15 cellular contexts compared by ENCODE assay signal in the genomic region with DNA sequence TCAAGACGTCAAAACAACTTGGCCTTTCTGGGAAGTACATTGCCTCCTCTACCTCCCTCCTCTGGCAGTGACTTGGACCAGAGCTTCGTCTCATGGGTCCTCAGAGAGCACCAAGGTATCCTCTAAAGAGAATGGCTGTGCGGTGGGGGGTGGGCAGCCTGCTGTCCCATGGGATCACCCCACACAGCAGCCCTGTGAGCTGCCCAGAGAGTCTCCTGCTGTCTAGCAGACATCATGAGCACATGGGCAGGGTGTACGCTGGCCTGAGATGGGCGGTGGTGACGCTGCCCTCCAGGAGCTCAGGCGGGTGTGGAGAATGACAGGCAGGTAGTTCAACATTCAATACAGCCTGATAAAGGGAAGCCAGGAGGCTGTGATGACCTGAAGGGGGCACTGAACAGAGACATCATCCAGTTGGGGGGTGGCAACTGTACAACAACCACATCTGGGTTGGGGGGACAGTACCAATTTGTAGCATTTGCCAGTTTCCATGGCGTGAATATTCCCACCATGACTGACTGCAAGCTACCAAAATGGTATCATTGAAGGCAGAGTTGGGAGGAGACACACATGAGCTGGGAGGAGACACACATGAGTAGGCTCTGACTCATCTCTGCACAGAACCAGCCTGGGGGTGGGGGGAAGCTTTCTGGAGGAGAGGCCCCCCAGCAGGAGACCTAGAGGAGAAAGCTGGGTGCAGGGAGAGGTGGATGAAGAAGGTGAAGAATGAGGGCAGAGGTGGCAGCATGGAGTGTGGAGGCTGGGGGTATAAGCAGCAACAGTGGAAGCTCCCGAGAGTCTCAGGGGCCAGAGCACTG. TPM values are rescaled to one million over a fixed set of nuclear protein-coding genes. Genes with fewer than 3 reads are reported as not detected.
"Had no signal": no experiment of that assay in that cellular context is flagged by ENCODE, and none has a peak within 500 bp of the region (broad histone marks: within the 10 kb centered on the region; RNA-seq: fewer than 3 reads in every experiment).

No MANE protein-coding gene starts in this region.

- DNase-seq: activated CD4-positive, alpha-beta memory T cell treated with anti-CD3 and anti-CD28 coated beads for 36 hours; activated CD4-positive, alpha-beta T cell treated with anti-CD3 and anti-CD28 coated beads for 1 hour; activated gamma-delta T cell; activated T-cell treated with anti-CD3 and anti-CD28 coated beads, Interleukin-2, amount 50 U/mL, for 4 hours; kidney glomerular epithelial cell; SK-N-SH; stimulated activated CD4-positive, alpha-beta T cell treated with anti-CD3 and anti-CD28 coated beads, Interleukin-2, amount 100 ng/mL, for 48 hours; stimulated activated naive CD4-positive, alpha-beta T cell; substantia nigra; T-cell; T-helper 9 cell; transverse colon had no signal

- H3K36me3 Mint-ChIP-seq: activated CD4-positive, alpha-beta memory T cell treated with anti-CD3 and anti-CD28 coated beads for 36 hours; T-cell had no signal

- H3K27ac ChIP-seq: esophagus muscularis mucosa, transverse colon had no signal

- H3K36me3 ChIP-seq: esophagus muscularis mucosa, transverse colon had no signal

- H3K4me3 ChIP-seq: esophagus muscularis mucosa, transverse colon had no signal

- ATAC-seq: activated naive CD4-positive, alpha-beta T cell treated with anti-CD3 and anti-CD28 coated beads, Interleukin-2, amount 50 U/mL, for 72 hours; activated T-cell treated with anti-CD3 and anti-CD28 coated beads, Interleukin-2, amount 50 U/mL, for 4 hours; T-cell had no signal

- H3K4me3 Mint-ChIP-seq: activated CD4-positive, alpha-beta memory T cell treated with anti-CD3 and anti-CD28 coated beads for 36 hours; activated T-cell treated with anti-CD3 and anti-CD28 coated beads, Interleukin-2, amount 50 U/mL, for 4 hours; T-cell had no signal

- H3K4me2 ChIP-seq: SK-N-SH had no signal

- H3K4me1 ChIP-seq: transverse colon had no signal

- H3K9ac ChIP-seq: SK-N-SH had no signal

- H3K4me1 Mint-ChIP-seq: T-cell had no signal

- H3K9me3 ChIP-seq: transverse colon had no signal

- H3K27ac Mint-ChIP-seq: activated CD4-positive, alpha-beta memory T cell treated with anti-CD3 and anti-CD28 coated beads for 36 hours; activated naive CD4-positive, alpha-beta T cell treated with anti-CD3 and anti-CD28 coated beads, Interleukin-2, amount 50 U/mL, for 72 hours had no signal

RNA-seq across cellular contexts. Expression of gene C4orf50, which starts 35.9 kb away (rescaled TPM):
- total RNA-seq: osteoblast had no signal
